8 cellular contexts compared by ENCODE assay signal in genomic region chr18:79949571-79950439, GRCh38. TPM values are rescaled to one million over a fixed set of nuclear protein-coding genes. Genes with fewer than 3 reads are reported as not detected.
A peak's percentile ranks its signal among the peaks of the same experiment; 100 is the strongest.
DNase-seq lines count a peak whose midpoint lies in the region; ATAC-seq and TF ChIP-seq lines count a peak whose summit lies in the region.

No MANE protein-coding gene starts in this region.

- no peaks in the 10 kb centered on the region for H3K27me3 ChIP-seq in neuron (ENCODE audit: insufficient read depth, low read length)

- H3K4me1 ChIP-seq in neuron (ENCODE audit: insufficient read depth, low read length) = peaks cover 15% of the 10 kb centered on the region

- H3K27me3 Mint-ChIP-seq in endothelial cell (ENCODE audit: unreplicated experiment) = peaks cover 19% of the 10 kb centered on the region

- peaks cover 11% of the 10 kb centered on the region for H3K4me1 Mint-ChIP-seq in endothelial cell (ENCODE audit: unreplicated experiment)

- H3K4me3 ChIP-seq in neuron (ENCODE audit: low read length) = peak overlapping the region; percentile 56

- H3K9me3 Mint-ChIP-seq in endothelial cell (ENCODE audit: unreplicated experiment) = no peaks in the 10 kb centered on the region

- H3K4me3 Mint-ChIP-seq in endothelial cell (ENCODE audit: unreplicated experiment) = peak overlapping the region; percentile 94

- H2AFZ ChIP-seq in neuron (ENCODE audit: low read depth, low read length) = no peak overlapping the region

- peak; percentile 17 for DNase-seq in activated CD4-positive, CD25-positive, alpha-beta regulatory T cell treated with anti-CD3 and anti-CD28 coated beads, Interleukin-2, amount 50 U/mL, for 72 hours
- peak; percentile 47 for DNase-seq in RPMI8226
- no peak for DNase-seq in endothelial cell (ENCODE audit: low spot score)
- DNase-seq in RKO (ENCODE audit: low spot score) = no peak
- no peak for DNase-seq in NK-92 (lab: John Stamatoyannopoulos, UW; ENCODE audit: unreplicated experiment)

- ATAC-seq in activated CD4-positive, CD25-positive, alpha-beta regulatory T cell treated with anti-CD3 and anti-CD28 coated beads, Interleukin-2, amount 50 U/mL, for 24 hours = no peak
- no peak for ATAC-seq in HG03039 (IDR thresholded peaks at IDR 0.05; ENCODE audit: unreplicated experiment)

- no peak for TF ChIP-seq CTCF in endothelial cell (IDR thresholded peaks at IDR 0.05; ENCODE audit: unreplicated experiment)

- peaks cover 20% of the 10 kb centered on the region for H3K36me3 ChIP-seq in neuron (ENCODE audit: insufficient read depth, low read length)

- no peaks in the 10 kb centered on the region for H3K9me3 ChIP-seq in neuron (ENCODE audit: low read length)

- peaks cover 11% of the 10 kb centered on the region for H3K36me3 Mint-ChIP-seq in endothelial cell (ENCODE audit: low read depth, unreplicated experiment)

- H3K27ac Mint-ChIP-seq in endothelial cell (ENCODE audit: unreplicated experiment) = peak overlapping the region; percentile 74

RNA-seq across cellular contexts. Expression of gene SLC66A2, which starts 1.6 kb away (rescaled TPM):
- 31.8 TPM for total RNA-seq in endothelial cell (ENCODE audit: unreplicated experiment)

RNA-seq across cellular contexts. Expression of gene HSBP1L1, which starts 14.6 kb away (rescaled TPM):
- 0.87 TPM for total RNA-seq in endothelial cell (ENCODE audit: unreplicated experiment)

RNA-seq across cellular contexts. Expression of gene TXNL4A, which starts 38.6 kb away (rescaled TPM):
- total RNA-seq in endothelial cell (ENCODE audit: unreplicated experiment) = 86.8 TPM

Comparison
In these comparisons a context has a peak if more than half of its experiments do, and no peak if none do; other contexts are left out.
1. DNase-seq: peak in activated CD4-positive, CD25-positive, alpha-beta regulatory T cell treated with anti-CD3 and anti-CD28 coated beads, Interleukin-2, amount 50 U/mL, for 72 hours (single experiment) and RPMI8226 (single experiment); none in endothelial cell (single experiment), RKO (single experiment) and NK-92 (single experiment).